1 cellular context compared by ENCODE assay signal in genomic region chr6:41728073-41728936, GRCh38.
TF ChIP-seq lines count a peak whose summit lies in the region.

No MANE protein-coding gene starts in this region.

TF ChIP-seq in HepG2, 621 proteins besides CTCF, POLR2A, EP300 and RAD21 (continued from another document and continues in another):
- no peak for TF ChIP-seq ZBTB25 (CRISPR knock-in tag; IDR thresholded peaks at IDR 0.05)
- no peak for TF ChIP-seq RNF219 (CRISPR knock-in tag; IDR thresholded peaks at IDR 0.05)
- TF ChIP-seq MNT (IDR thresholded peaks at IDR 0.05) = no peak
- TF ChIP-seq SP2 (CRISPR knock-in tag; IDR thresholded peaks at IDR 0.05) = no peak
- TF ChIP-seq ZNF564 (CRISPR knock-in tag; IDR thresholded peaks at IDR 0.05) = no peak; the same call in 1 of the 2 replicates
- TF ChIP-seq MXI1 (IDR thresholded peaks at IDR 0.05; ENCODE audit: borderline replicate concordance, low read depth, low read length) = no peak
- TF ChIP-seq ZNF607 (CRISPR knock-in tag; IDR thresholded peaks at IDR 0.05; ENCODE audit: borderline replicate concordance) = no peak
- TF ChIP-seq SMYD3 (CRISPR knock-in tag; IDR thresholded peaks at IDR 0.05) = no peak
- TF ChIP-seq IRF2 (CRISPR knock-in tag; IDR thresholded peaks at IDR 0.05) = 0 out of 2 replicates have a peak, but pooled peaks have one; percentile 14
- TF ChIP-seq ZNF350 (CRISPR knock-in tag; IDR thresholded peaks at IDR 0.05; ENCODE audit: borderline replicate concordance, low read depth) = peak; percentile 76
- no peak for TF ChIP-seq ZBTB37 (CRISPR knock-in tag; IDR thresholded peaks at IDR 0.05)
- TF ChIP-seq ZNF12 (CRISPR knock-in tag; IDR thresholded peaks at IDR 0.05) = no peak
- no peak for TF ChIP-seq GLI4 (CRISPR knock-in tag; IDR thresholded peaks at IDR 0.05; ENCODE audit: borderline replicate concordance)
- no peak for TF ChIP-seq ZNF841 (CRISPR knock-in tag; IDR thresholded peaks at IDR 0.05; ENCODE audit: borderline replicate concordance)
- TF ChIP-seq ZNF790 (CRISPR knock-in tag; IDR thresholded peaks at IDR 0.05; ENCODE audit: borderline replicate concordance) = peak; percentile 74; the same call in 1 of the 2 replicates
- no peak for TF ChIP-seq HMGXB3 (CRISPR knock-in tag; IDR thresholded peaks at IDR 0.05; ENCODE audit: borderline replicate concordance)
- 0 out of 2 replicates have a peak, but pooled peaks have one; percentile 29 for TF ChIP-seq ZGPAT (CRISPR knock-in tag; IDR thresholded peaks at IDR 0.05)
- peak; percentile 64; the same call in 1 of the 2 replicates for TF ChIP-seq ZNF605 (CRISPR knock-in tag; IDR thresholded peaks at IDR 0.05)
- 0 out of 2 replicates have a peak, but pooled peaks have one; percentile 47 for TF ChIP-seq ZBTB39 (CRISPR knock-in tag; IDR thresholded peaks at IDR 0.05)
- no peak for TF ChIP-seq ZBTB2 (CRISPR knock-in tag; IDR thresholded peaks at IDR 0.05; ENCODE audit: low read depth)
- TF ChIP-seq HNRNPL (IDR thresholded peaks at IDR 0.05; ENCODE audit: low read depth, low read length) = peak; percentile 66; the same call in 1 of the 2 replicates
- no peak for TF ChIP-seq RCOR2 (CRISPR knock-in tag; IDR thresholded peaks at IDR 0.05)
- TF ChIP-seq IRF1 (CRISPR knock-in tag; IDR thresholded peaks at IDR 0.05; ENCODE audit: low read depth) = no peak
- no peak for TF ChIP-seq ISL2 (CRISPR knock-in tag; IDR thresholded peaks at IDR 0.05)
- TF ChIP-seq ARNTL (CRISPR knock-in tag; IDR thresholded peaks at IDR 0.05) = peak; percentile 59; the same call in 1 of the 2 replicates
- TF ChIP-seq YEATS4 (CRISPR knock-in tag; IDR thresholded peaks at IDR 0.05; ENCODE audit: borderline replicate concordance) = no peak
- TF ChIP-seq PHF21A (CRISPR knock-in tag; IDR thresholded peaks at IDR 0.05) = peak; percentile 83
- peak; percentile 87; the same call in 1 of the 2 replicates for TF ChIP-seq TIGD3 (CRISPR knock-in tag; IDR thresholded peaks at IDR 0.05; ENCODE audit: borderline replicate concordance)
- no peak for TF ChIP-seq ZNF878 (CRISPR knock-in tag; IDR thresholded peaks at IDR 0.05)
- no peak for TF ChIP-seq KDM6A (CRISPR knock-in tag; IDR thresholded peaks at IDR 0.05; ENCODE audit: low read depth)
- no peak for TF ChIP-seq HMG20A (CRISPR knock-in tag; IDR thresholded peaks at IDR 0.05; ENCODE audit: borderline replicate concordance)
- no peak for TF ChIP-seq SIN3B (IDR thresholded peaks at IDR 0.05; ENCODE audit: low read length)
- TF ChIP-seq DR1 (CRISPR knock-in tag; IDR thresholded peaks at IDR 0.05) = no peak
- TF ChIP-seq ZBTB3 (CRISPR knock-in tag; IDR thresholded peaks at IDR 0.05; ENCODE audit: borderline replicate concordance, low read depth) = no peak
- TF ChIP-seq SAP130 (CRISPR knock-in tag; IDR thresholded peaks at IDR 0.05; ENCODE audit: low read depth) = 0 out of 2 replicates have a peak, but pooled peaks have one; percentile 23
- TF ChIP-seq HOXA9 (CRISPR knock-in tag; IDR thresholded peaks at IDR 0.05; ENCODE audit: borderline replicate concordance) = no peak
- TF ChIP-seq ZNF740 (CRISPR knock-in tag; IDR thresholded peaks at IDR 0.05) = peak; percentile 69
- TF ChIP-seq GATA4 (IDR thresholded peaks at IDR 0.05; ENCODE audit: borderline replicate concordance, low read depth) = no peak
- TF ChIP-seq MAFG (CRISPR knock-in tag; IDR thresholded peaks at IDR 0.05) = no peak
- TF ChIP-seq MAZ (IDR thresholded peaks at IDR 0.05; ENCODE audit: borderline replicate concordance, low read depth, low read length) = no peak; the same call in 1 of the 2 replicates
- 0 out of 2 replicates have a peak, but pooled peaks have one; percentile 34 for TF ChIP-seq MAZ (CRISPR knock-in tag; IDR thresholded peaks at IDR 0.05; ENCODE audit: low read depth)
- peak; percentile 52; the same call in 1 of the 2 replicates for TF ChIP-seq MEF2D (CRISPR knock-in tag; IDR thresholded peaks at IDR 0.05)
- no peak for TF ChIP-seq ZFYVE20 (CRISPR knock-in tag; IDR thresholded peaks at IDR 0.05; ENCODE audit: borderline replicate concordance, low read depth)
